Comparison of ENCODE assay signal across 19 cellular contexts in the genomic region with DNA sequence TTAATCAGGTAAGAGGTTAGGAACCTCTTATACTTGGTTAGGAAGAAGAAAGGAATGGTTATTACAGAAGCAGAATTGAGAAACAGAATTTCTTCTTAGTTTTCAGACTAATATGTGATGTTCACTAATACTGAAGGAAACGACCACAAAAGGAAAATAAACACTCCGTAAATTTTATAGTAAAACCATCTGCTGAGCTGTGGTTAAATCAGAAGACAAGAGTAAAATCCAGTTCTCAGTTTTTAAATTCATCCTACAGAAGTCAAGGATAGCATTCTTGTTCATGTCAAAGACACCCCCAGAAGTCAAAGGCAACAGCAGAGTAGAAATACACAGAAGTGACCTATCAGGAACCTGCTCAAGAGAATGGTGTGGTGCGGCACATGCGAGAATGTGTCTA.
DNase-seq lines count a peak whose midpoint lies in the region; ATAC-seq and TF ChIP-seq lines count a peak whose summit lies in the region.
"Had no signal": no experiment of that assay in that cellular context is flagged by ENCODE, and none has a peak within 500 bp of the region (broad histone marks: within the 10 kb centered on the region; RNA-seq: fewer than 3 reads in every experiment).

No MANE protein-coding gene starts in this region.

- no peak overlapping the region for H3K4me3 ChIP-seq in adipocyte (ENCODE audit: low read length)
- no peak overlapping the region for H3K4me3 ChIP-seq in fibroblast of villous mesenchyme (ENCODE audit: low read depth, low read length)
- H3K4me3 ChIP-seq in heart left ventricle, result no peak overlapping the region
- H3K4me3 ChIP-seq: Peyer's patch had no signal

- WGBS in heart left ventricle, 4 donors, result 92 to 94% (median 93%) methylated on average over 4 of the region's 4 CpGs

- H3K36me3 ChIP-seq in adipocyte (ENCODE audit: control insufficient read depth, insufficient read depth, low read length, severe bottlenecking) (peaks cover 59% of the 10 kb centered on the region), heart left ventricle (peaks cover 0 to 86% (median 30%) of the 10 kb centered on the region in 9 donors)
- H3K36me3 ChIP-seq: Peyer's patch had no signal

- no peaks in the 10 kb centered on the region for H3K9me3 ChIP-seq in adipocyte (ENCODE audit: control insufficient read depth, low read length)
- H3K9me3 ChIP-seq in heart left ventricle, result no peaks in the 10 kb centered on the region
- H3K9me3 ChIP-seq: Peyer's patch had no signal

- TF ChIP-seq CTCF in fibroblast of villous mesenchyme (IDR thresholded peaks at IDR 0.05; ENCODE audit: insufficient read depth, low read depth, low read length) (no peak), heart left ventricle (IDR thresholded peaks at IDR 0.05) (no peak)

- H3K4me1 ChIP-seq in adipocyte (ENCODE audit: control insufficient read depth, insufficient read depth, low read length) (peaks cover 4% of the 10 kb centered on the region), heart left ventricle (no peaks in the 10 kb centered on the region)
- H3K4me1 ChIP-seq: Peyer's patch had no signal

- DNase-seq in EL (peak; percentile 33), adipocyte (ENCODE audit: low read depth) (peak; percentile 46), fibroblast of villous mesenchyme (ENCODE audit: low read depth) (peak; percentile 58), SIG-M5 (lab: John Stamatoyannopoulos, UW) (no peak), heart left ventricle (no peak), DMS153 (lab: John Stamatoyannopoulos, UW) (no peak), NCI-H82 treated with DMSO at 0.1 percent for 48 hours (lab: John Stamatoyannopoulos, UW; ENCODE audit: unreplicated experiment) (no peak)
- DNase-seq: C1 segment of cervical spinal cord; Calu3; CD8-positive, alpha-beta memory T cell; H7; NCI-H1105 treated with DMSO at 0.1 percent for 48 hours; NCI-H1694; NCI-H2081; NCI-H2171; NCI-H345; NCI-H524; NCI-H774; Peyer's patch had no signal

- H3K27me3 ChIP-seq in adipocyte (replicated peaks; ENCODE audit: control insufficient read depth, insufficient read depth, low read length) (no peaks in the 10 kb centered on the region), heart left ventricle (no peaks in the 10 kb centered on the region)
- H3K27me3 ChIP-seq: Peyer's patch had no signal

- no peak overlapping the region for H3K27ac ChIP-seq in heart left ventricle
- H3K27ac ChIP-seq: Peyer's patch had no signal

- ATAC-seq in heart left ventricle, result no peak

- no peak overlapping the region for H3K9ac ChIP-seq in adipocyte (ENCODE audit: low read length)

- TF ChIP-seq POLR2A in heart left ventricle (IDR thresholded peaks at IDR 0.05), result no peak

- intact Hi-C loops in heart left ventricle (cut with DNase I), result no loop called here

Comparison
In these comparisons a context has a peak if more than half of its experiments do, and no peak if none do; other contexts are left out.
1. DNase-seq: peak in EL (single experiment), adipocyte (single experiment) and fibroblast of villous mesenchyme (single experiment); none in SIG-M5 (single experiment), heart left ventricle (0 of 5), DMS153 (single experiment) and NCI-H82 treated with DMSO at 0.1 percent for 48 hours (single experiment).